ENCODE assay signal across 21 cellular contexts in the genomic region with DNA sequence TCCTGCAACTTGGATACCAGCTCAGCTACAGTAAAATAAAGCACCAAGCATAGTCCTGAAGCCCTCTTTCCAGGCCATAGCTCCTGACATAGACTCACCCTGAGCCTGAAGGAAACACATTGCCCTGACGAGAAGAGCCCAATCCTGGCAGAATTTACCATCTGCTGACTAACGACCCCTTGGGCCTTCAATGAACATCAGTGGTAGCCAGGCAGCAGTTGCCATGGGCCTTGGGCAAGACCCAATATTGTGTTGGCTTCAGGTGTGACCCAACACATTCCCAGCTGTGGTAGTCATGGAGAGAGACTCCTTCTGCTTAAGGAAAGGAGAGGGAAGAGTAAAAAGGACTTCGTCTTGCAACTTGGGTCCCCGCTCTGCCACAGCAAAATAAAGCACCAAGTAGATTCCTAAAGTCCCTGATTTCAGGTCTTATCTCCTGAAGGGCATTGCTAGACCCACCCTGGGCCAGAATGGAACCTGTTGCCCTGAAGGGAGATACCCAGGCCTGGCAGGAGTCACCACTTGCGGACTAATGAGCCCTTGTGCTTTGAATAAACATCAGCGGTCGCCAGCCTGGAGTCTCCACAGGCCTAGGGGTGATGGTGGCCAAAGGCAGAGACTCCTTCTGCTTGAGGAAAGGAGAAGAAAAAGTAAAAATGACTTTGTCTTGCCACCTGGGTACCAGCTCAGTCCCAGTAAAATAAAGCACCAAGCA.
"Had no signal": no experiment of that assay in that cellular context is flagged by ENCODE, and none has a peak within 500 bp of the region (broad histone marks: within the 10 kb centered on the region; RNA-seq: fewer than 3 reads in every experiment).

No MANE protein-coding gene starts in this region.

- H3K4me1 ChIP-seq: SJSA1 had no signal

- H3K4me3 ChIP-seq: MG63, SJSA1, SK-N-MC had no signal

- H3K36me3 ChIP-seq: MG63, SJSA1 had no signal

- H3K27ac ChIP-seq: HL-60, SJSA1, SK-N-MC had no signal

- H3K9me3 ChIP-seq: MG63, SJSA1 had no signal

- DNase-seq: KBM-7, MG63, NCI-H1092, NCI-H1105 treated with DMSO at 0.1 percent for 48 hours, NCI-H1417 treated with DMSO at 0.1 percent for 48 hours, NCI-H146, NCI-H1694 treated with DMSO at 0.1 percent for 48 hours, NCI-H1930, NCI-H2081, NCI-H2107, NCI-H226, NCI-H446, NCI-H510A, NCI-H524 treated with DMSO at 0.1 percent for 48 hours, NCI-H82, Right ventricle myocardium superior, RPMI8226, SIG-M5 had no signal

- H3K27me3 ChIP-seq: MG63, SJSA1 had no signal
